18 cellular contexts compared by ENCODE assay signal in genomic region chr21:27532081-27532480, GRCh38.
DNase-seq lines count a peak whose midpoint lies in the region; ATAC-seq, FAIRE-seq and TF ChIP-seq lines count a peak whose summit lies in the region.
"Had no signal": no experiment of that assay in that cellular context is flagged by ENCODE, and none has a peak within 500 bp of the region (broad histone marks: within the 10 kb centered on the region; RNA-seq: fewer than 3 reads in every experiment).

No MANE protein-coding gene starts in this region.

- no peaks in the 10 kb centered on the region for H3F3A ChIP-seq in PC-3 (ENCODE audit: low read length, unreplicated experiment)

- H2AFZ ChIP-seq in PC-3 (ENCODE audit: low read length), result 0 out of 2 replicates have a peak overlapping the region, but pooled peaks have one; percentile 30
- H2AFZ ChIP-seq in fibroblast of lung (ENCODE audit: low read length), result no peak overlapping the region
- no peak overlapping the region for H2AFZ ChIP-seq in OCI-LY7 (ENCODE audit: low read length)

- H3K9ac ChIP-seq in PC-3 (ENCODE audit: low read length), result no peak overlapping the region
- H3K9ac ChIP-seq in fibroblast of lung (ENCODE audit: insufficient read depth, low read length), result no peak overlapping the region
- H3K9ac ChIP-seq: KMS-11 had no signal

- H3K36me3 Mint-ChIP-seq in HFFc6 (ENCODE audit: low read depth), result no peaks in the 10 kb centered on the region
- H3K36me3 Mint-ChIP-seq: activated CD8-positive, alpha-beta memory T cell treated with anti-CD3 and anti-CD28 coated beads, Interleukin-2, amount 10 ng/mL, durations not matched to agents 7 days and 5 days; WTC11 had no signal

- no peak overlapping the region for H3K27ac ChIP-seq in PC-3 (ENCODE audit: low read length)
- no peak overlapping the region for H3K27ac ChIP-seq in fibroblast of lung (ENCODE audit: insufficient read depth, low read length)
- H3K27ac ChIP-seq in small intestine (ENCODE audit: low read depth in 1 of 2, low read length in 1 of 2), result no peak overlapping the region
- H3K27ac ChIP-seq in OCI-LY7 (ENCODE audit: low read depth, low read length, poor library complexity, severe bottlenecking), result no peak overlapping the region
- no peak overlapping the region for H3K27ac ChIP-seq in upper lobe of left lung
- H3K27ac ChIP-seq: KMS-11, sigmoid colon, SK-N-MC had no signal

- H3K4me3 ChIP-seq in PC-3 (ENCODE audit: low read length) (no peak overlapping the region), fibroblast of lung (replicated peaks in 1 of 4; ENCODE audit: control extremely low read depth in 1 of 4, insufficient read depth in 1 of 4, low read depth in 3 of 4, low read length in 4 of 4) (no peak overlapping the region), small intestine (ENCODE audit: low read depth in 1 of 2, low read length in 2 of 2) (no peak overlapping the region), OCI-LY7 (ENCODE audit: low read depth, low read length, poor library complexity, severe bottlenecking) (no peak overlapping the region), upper lobe of left lung (no peak overlapping the region)
- H3K4me3 ChIP-seq: sigmoid colon, SK-N-MC had no signal

- H3K9me3 ChIP-seq in PC-3 (ENCODE audit: low read length), result no peaks in the 10 kb centered on the region
- H3K9me3 ChIP-seq in fibroblast of lung (ENCODE audit: control insufficient read depth, insufficient read depth, low read depth, low read length), result no peaks in the 10 kb centered on the region
- no peaks in the 10 kb centered on the region for H3K9me3 ChIP-seq in small intestine (ENCODE audit: control insufficient read depth, low read depth)
- peaks cover 13% of the 10 kb centered on the region; the same call in 1 of the 2 replicates for H3K9me3 ChIP-seq in OCI-LY7 (ENCODE audit: low read length)
- no peaks in the 10 kb centered on the region for H3K9me3 ChIP-seq in upper lobe of left lung
- H3K9me3 ChIP-seq: sigmoid colon had no signal

- peak; percentile 88 for ATAC-seq in PC-3
- no peak for ATAC-seq in upper lobe of left lung (ENCODE audit: low FRiP score in 2 of 2)
- ATAC-seq: activated CD8-positive, alpha-beta memory T cell treated with anti-CD3 and anti-CD28 coated beads, Interleukin-2, amount 10 ng/mL, durations not matched to agents 7 days and 5 days; natural killer cell treated with Interleukin-12 subunit alpha and Interleukin-12 subunit beta and Interleukin-15 and Interleukin-18, amount 100 ng/mL, for 72 hours; WTC11 had no signal

- H4K20me1 ChIP-seq in PC-3 (ENCODE audit: low read length) (no peaks in the 10 kb centered on the region), fibroblast of lung (ENCODE audit: control insufficient read depth, extremely low read depth, insufficient read depth, low read length) (no peaks in the 10 kb centered on the region), OCI-LY7 (ENCODE audit: insufficient read depth, low read length) (no peaks in the 10 kb centered on the region)

- H3K27me3 ChIP-seq in PC-3 (ENCODE audit: low read length) (no peaks in the 10 kb centered on the region), fibroblast of lung (ENCODE audit: control insufficient read depth, insufficient read depth, low read length) (no peaks in the 10 kb centered on the region), small intestine (ENCODE audit: control insufficient read depth in 2 of 2, insufficient read depth in 2 of 2, low read length in 2 of 2) (no peaks in the 10 kb centered on the region), upper lobe of left lung (no peaks in the 10 kb centered on the region)
- H3K27me3 ChIP-seq: sigmoid colon had no signal

- peaks cover 58% of the 10 kb centered on the region for H3K4me1 Mint-ChIP-seq in HFFc6 (ENCODE audit: low read depth)
- H3K4me1 Mint-ChIP-seq: activated CD8-positive, alpha-beta memory T cell treated with anti-CD3 and anti-CD28 coated beads, Interleukin-2, amount 10 ng/mL, durations not matched to agents 7 days and 5 days; WTC11 had no signal

- CTCF ChIA-PET in PC-3 (lab: Charles Lee), result no interaction called here
- CTCF ChIA-PET in OCI-LY7 (lab: Charles Lee; ENCODE audit: unreplicated experiment), result no interaction called here

- H3K4me3 Mint-ChIP-seq in HFFc6, result no peak overlapping the region
- H3K4me3 Mint-ChIP-seq: activated CD8-positive, alpha-beta memory T cell treated with anti-CD3 and anti-CD28 coated beads, Interleukin-2, amount 10 ng/mL, durations not matched to agents 7 days and 5 days; activated naive CD4-positive, alpha-beta T cell treated with anti-CD3 and anti-CD28 coated beads for 36 hours; natural killer cell treated with Interleukin-12 subunit alpha and Interleukin-12 subunit beta and Interleukin-15 and Interleukin-18, amount 100 ng/mL, for 72 hours; stimulated activated naive CD8-positive, alpha-beta T cell treated with anti-CD3 and anti-CD28 coated beads, Interleukin-15, Interleukin-2, amounts not matched to agents 100 ng/mL and 50 ng/mL, for 24 hours; WTC11 had no signal

- H3K9me3 Mint-ChIP-seq in HFFc6, result no peaks in the 10 kb centered on the region
- H3K9me3 Mint-ChIP-seq: WTC11 had no signal

- POLR2A ChIA-PET in PC-3 (lab: Charles Lee; ENCODE audit: unreplicated experiment), result no interaction called here
- POLR2A ChIA-PET in OCI-LY7 (lab: Charles Lee), result no interaction called here

- H3K4me2 ChIP-seq in PC-3 (ENCODE audit: low read length), result peak overlapping the region; percentile 55
- no peak overlapping the region for H3K4me2 ChIP-seq in fibroblast of lung (ENCODE audit: extremely low read depth, insufficient read depth, low read length)
- H3K4me2 ChIP-seq in OCI-LY7 (ENCODE audit: low read length), result no peak overlapping the region
- H3K4me2 ChIP-seq: KMS-11 had no signal

- H3K79me2 ChIP-seq in PC-3 (ENCODE audit: low read length), result no peaks in the 10 kb centered on the region
- H3K79me2 ChIP-seq in fibroblast of lung (ENCODE audit: control insufficient read depth, insufficient read depth, low read length), result no peaks in the 10 kb centered on the region
- no peaks in the 10 kb centered on the region for H3K79me2 ChIP-seq in OCI-LY7 (ENCODE audit: insufficient read depth, low read depth, low read length)

- FAIRE-seq in small intestine (lab: Jason Lieb, UNC), result no peak
- FAIRE-seq: endometrium had no signal

- H3K36me3 ChIP-seq in PC-3 (ENCODE audit: low read depth, low read length) (no peaks in the 10 kb centered on the region), fibroblast of lung (ENCODE audit: control insufficient read depth, insufficient read depth, low read length) (no peaks in the 10 kb centered on the region), small intestine (ENCODE audit: control insufficient read depth in 2 of 2, insufficient read depth in 2 of 2, low read length in 2 of 2) (no peaks in the 10 kb centered on the region), OCI-LY7 (ENCODE audit: insufficient read depth, low read length) (no peaks in the 10 kb centered on the region), upper lobe of left lung (no peaks in the 10 kb centered on the region)
- H3K36me3 ChIP-seq: sigmoid colon had no signal

- TF ChIP-seq POLR2A in upper lobe of left lung (IDR thresholded peaks at IDR 0.05), result no peak

- intact Hi-C loops in PC-3 (cut with micrococcal nuclease) (no loop called here), OCI-LY7 (cut with micrococcal nuclease; ENCODE audit: unreplicated experiment) (no loop called here)

- H3K27ac Mint-ChIP-seq in HFFc6, result no peak overlapping the region
- H3K27ac Mint-ChIP-seq: activated CD8-positive, alpha-beta memory T cell treated with anti-CD3 and anti-CD28 coated beads, Interleukin-2, amount 10 ng/mL, durations not matched to agents 7 days and 5 days; activated naive CD4-positive, alpha-beta T cell treated with anti-CD3 and anti-CD28 coated beads for 36 hours; natural killer cell treated with Interleukin-12 subunit alpha and Interleukin-12 subunit beta and Interleukin-15 and Interleukin-18, amount 100 ng/mL, for 72 hours; stimulated activated naive CD8-positive, alpha-beta T cell treated with anti-CD3 and anti-CD28 coated beads, Interleukin-15, Interleukin-2, amounts not matched to agents 100 ng/mL and 50 ng/mL, for 24 hours; WTC11 had no signal

- DNase-seq in HFFc6, result peak; percentile 34
- peak; percentile 58 for DNase-seq in PC-3
- DNase-seq in fibroblast of lung (ENCODE audit: low read depth in 2 of 2), result peak; percentile 33 to 50
- DNase-seq in small intestine, result peak; percentile 29
- no peak for DNase-seq in stimulated activated CD4-positive, alpha-beta T cell treated with anti-CD3 and anti-CD28 coated beads, Interleukin-4, amount 100 ng/mL, for 1 hour
- DNase-seq in OCI-LY7 (ENCODE audit: low spot score), result no peak
- no peak for DNase-seq in upper lobe of left lung
- DNase-seq: activated CD8-positive, alpha-beta memory T cell treated with anti-CD3 and anti-CD28 coated beads, Interleukin-2, amount 10 ng/mL, durations not matched to agents 7 days and 5 days; activated naive CD4-positive, alpha-beta T cell treated with anti-CD3 and anti-CD28 coated beads for 36 hours; hippocampal formation; NCI-H2029; sigmoid colon had no signal

- WGBS in small intestine, 3 donors, result 27 to 56% (median 41%) methylated on average over 6 of the region's 6 CpGs
- WGBS in upper lobe of left lung, 2 donors, result 73 to 74% methylated on average over 6 of the region's 6 CpGs

- H3K9me2 ChIP-seq in PC-3 (replicated peaks; ENCODE audit: low read length) (no peaks in the 10 kb centered on the region), OCI-LY7 (ENCODE audit: insufficient read depth, low read length) (no peaks in the 10 kb centered on the region)

- no peak for TF ChIP-seq EP300 in upper lobe of left lung (IDR thresholded peaks at IDR 0.05)

- H3K27me3 Mint-ChIP-seq in HFFc6 (ENCODE audit: insufficient read depth), result no peaks in the 10 kb centered on the region
- H3K27me3 Mint-ChIP-seq: activated CD8-positive, alpha-beta memory T cell treated with anti-CD3 and anti-CD28 coated beads, Interleukin-2, amount 10 ng/mL, durations not matched to agents 7 days and 5 days; natural killer cell treated with Interleukin-12 subunit alpha and Interleukin-12 subunit beta and Interleukin-15 and Interleukin-18, amount 100 ng/mL, for 72 hours; stimulated activated naive CD8-positive, alpha-beta T cell treated with anti-CD3 and anti-CD28 coated beads, Interleukin-15, Interleukin-2, amounts not matched to agents 100 ng/mL and 50 ng/mL, for 24 hours had no signal

- TF ChIP-seq CTCF in HFFc6 (IDR thresholded peaks at IDR 0.05), result no peak
- TF ChIP-seq CTCF in PC-3 (conservative IDR thresholded peaks at IDR 0.05; ENCODE audit: low read depth, low read length), result no peak
- TF ChIP-seq CTCF in fibroblast of lung (conservative IDR thresholded peaks at IDR 0.05 in 1 of 2, IDR thresholded peaks at IDR 0.05 in 1 of 2; ENCODE audit: low read depth in 1 of 2, low read length in 2 of 2), result no peak
- no peak for TF ChIP-seq CTCF in OCI-LY7 (conservative IDR thresholded peaks at IDR 0.05; ENCODE audit: low read length)
- TF ChIP-seq CTCF in upper lobe of left lung (IDR thresholded peaks at IDR 0.05), result no peak

- BruUV-seq in PC-3 (replicated peaks; lab: Mats Ljungman, UMichigan), result no TSS peak
- no TSS peak for BruUV-seq in OCI-LY7 (replicated peaks; lab: Mats Ljungman, UMichigan)

- H3K4me1 ChIP-seq in PC-3 (ENCODE audit: insufficient read depth, low read length) (peaks cover 3% of the 10 kb centered on the region), fibroblast of lung (ENCODE audit: control insufficient read depth, extremely low read depth, insufficient read depth, low read length) (no peaks in the 10 kb centered on the region), small intestine (ENCODE audit: control insufficient read depth in 2 of 2, insufficient read depth in 1 of 2, low read depth in 1 of 2, low read length in 1 of 2) (no peaks in the 10 kb centered on the region), OCI-LY7 (ENCODE audit: insufficient read depth, low read length, poor library complexity, severe bottlenecking) (no peaks in the 10 kb centered on the region), upper lobe of left lung (no peaks in the 10 kb centered on the region)
- H3K4me1 ChIP-seq: sigmoid colon had no signal

Comparison
In these comparisons a context has a peak if more than half of its experiments do, and no peak if none do; other contexts are left out.
1. DNase-seq: peak in HFFc6 (single experiment), PC-3 (single experiment), fibroblast of lung (2 of 2) and small intestine (single experiment); none in stimulated activated CD4-positive, alpha-beta T cell treated with anti-CD3 and anti-CD28 coated beads, Interleukin-4, amount 100 ng/mL, for 1 hour (single experiment), OCI-LY7 (single experiment) and upper lobe of left lung (0 of 2).